7 cellular contexts compared by ENCODE assay signal in genomic region chr3:53162672-53163458, GRCh38. TPM values are rescaled to one million over a fixed set of nuclear protein-coding genes. Genes with fewer than 3 reads are reported as not detected.
DNase-seq lines count a peak whose midpoint lies in the region; ATAC-seq and TF ChIP-seq lines count a peak whose summit lies in the region.

No MANE protein-coding gene starts in this region.

- TF ChIP-seq CTCF in Peyer's patch (IDR thresholded peaks at IDR 0.05), result peak in 3 of 6 experiments; percentile 17 to 40 (median 28)
- TF ChIP-seq CTCF in astrocyte of the spinal cord (IDR thresholded peaks at IDR 0.05; ENCODE audit: low read depth, low read length), result no peak
- TF ChIP-seq CTCF in mucosa of descending colon (IDR thresholded peaks at IDR 0.05), result no peak
- no peak for TF ChIP-seq CTCF in thoracic aorta (IDR thresholded peaks at IDR 0.05)

- peak; percentile 71 to 83 (median 77) for DNase-seq in Peyer's patch
- no peak for DNase-seq in astrocyte of the spinal cord (ENCODE audit: low read depth, low spot score)
- DNase-seq in mucosa of descending colon, result peak; percentile 62 to 81 (median 63)
- no peak for DNase-seq in thoracic aorta (ENCODE audit: low spot score)
- no peak for DNase-seq in NCI-H146 treated with DMSO at 0.1 percent for 48 hours (lab: John Stamatoyannopoulos, UW; ENCODE audit: unreplicated experiment)

- H3K4me3 ChIP-seq in Peyer's patch (peak overlapping the region; percentile 77 to 99 (median 98)), astrocyte of the spinal cord (ENCODE audit: low read depth, low read length) (peak overlapping the region; percentile 80), mucosa of descending colon (no peak overlapping the region), thoracic aorta (peak overlapping the region; percentile 95)

- ATAC-seq in GM21390 (IDR thresholded peaks at IDR 0.05; ENCODE audit: unreplicated experiment) (peak; percentile 36), mucosa of descending colon (peak; percentile 6), thoracic aorta (ENCODE audit: insufficient number of reproducible peaks, low FRiP score, low read depth) (no peak), HG02852 (IDR thresholded peaks at IDR 0.05; ENCODE audit: unreplicated experiment) (no peak)

- H3K27me3 ChIP-seq in Peyer's patch, result no peaks in the 10 kb centered on the region
- H3K27me3 ChIP-seq in thoracic aorta (replicated peaks; ENCODE audit: insufficient read depth), result no peaks in the 10 kb centered on the region

- in situ Hi-C loops in astrocyte of the spinal cord (cut with HindIII; ENCODE audit: low sequenced_read_pairs), result no loop called here

- peak; percentile 35 to 58 for TF ChIP-seq POLR2A in Peyer's patch (IDR thresholded peaks at IDR 0.05)

- intact Hi-C loops in mucosa of descending colon (cut with DNase I, micrococcal nuclease), result no loop called here

- H3K27ac ChIP-seq in Peyer's patch, result peak overlapping the region; percentile 86 to 98 (median 96)
- H3K27ac ChIP-seq in thoracic aorta, result peak overlapping the region; percentile 60 to 86

- peaks cover 7 to 67% (median 26%) of the 10 kb centered on the region in 4 donors for H3K4me1 ChIP-seq in Peyer's patch
- H3K4me1 ChIP-seq in mucosa of descending colon (ENCODE audit: low read depth), result peaks cover 40% of the 10 kb centered on the region
- peaks cover 17 to 59% of the 10 kb centered on the region in 2 donors for H3K4me1 ChIP-seq in thoracic aorta (ENCODE audit: control insufficient read depth in 1 of 2, low read depth in 2 of 2)

- H3K9me3 ChIP-seq in Peyer's patch (no peaks in the 10 kb centered on the region), mucosa of descending colon (no peaks in the 10 kb centered on the region), thoracic aorta (no peaks in the 10 kb centered on the region)

- peaks cover 0 to 12% (median 0%) of the 10 kb centered on the region in 3 donors for H3K36me3 ChIP-seq in Peyer's patch
- H3K36me3 ChIP-seq in mucosa of descending colon (ENCODE audit: low read depth), result no peaks in the 10 kb centered on the region
- H3K36me3 ChIP-seq in thoracic aorta, result no peaks in the 10 kb centered on the region

RNA-seq across cellular contexts. Expression of gene PRKCD, which starts 1.9 kb away (rescaled TPM):
- 10 to 100 TPM; 36.3 to 73.1 (median 70.6) TPM for total RNA-seq in Peyer's patch
- total RNA-seq in mucosa of descending colon, result 10 to 100 TPM; 46.8 to 87.9 (median 83.4) TPM
- total RNA-seq in thoracic aorta, result 10 to 100 TPM; 17.5 to 20.2 TPM

RNA-seq across cellular contexts. Expression of gene RFT1, which starts 32.6 kb away (rescaled TPM):
- total RNA-seq in Peyer's patch (10 to 100 TPM in 3 of 4 donors, 1 to 10 TPM in 1; 9.0 to 19.8 (median 10.8) TPM), mucosa of descending colon (10 to 100 TPM; 14.7 to 18.7 (median 15.2) TPM), thoracic aorta (10 to 100 TPM in 1 of 2 donors, 1 to 10 TPM in 1; 7.0 to 17.6 TPM)

Comparison
In these comparisons a context has a peak if more than half of its experiments do, and no peak if none do; other contexts are left out.
1. ATAC-seq: peak in GM21390 (single experiment) and mucosa of descending colon (single experiment); none in thoracic aorta (single experiment) and HG02852 (single experiment).
2. DNase-seq: peak in Peyer's patch (3 of 3) and mucosa of descending colon (3 of 3); none in astrocyte of the spinal cord (single experiment), thoracic aorta (single experiment) and NCI-H146 treated with DMSO at 0.1 percent for 48 hours (single experiment).